Comparison of ENCODE assay signal across 8 cellular contexts in genomic region chrX:148049441-148049840, GRCh38.
A peak's percentile ranks its signal among the peaks of the same experiment; 100 is the strongest.
DNase-seq lines count a peak whose midpoint lies in the region; ATAC-seq and TF ChIP-seq lines count a peak whose summit lies in the region.

No MANE protein-coding gene starts in this region.

- H3K27me3 ChIP-seq in PC-9 (ENCODE audit: insufficient read depth, low read depth) = no peaks in the 10 kb centered on the region

- H3K9me3 ChIP-seq in PC-9 (ENCODE audit: insufficient read depth, low read depth) (no peaks in the 10 kb centered on the region), mucosa of descending colon (no peaks in the 10 kb centered on the region)

- no peak overlapping the region for H2AFZ ChIP-seq in PC-9

- BruUV-seq in PC-9 (replicated peaks; lab: Mats Ljungman, UMichigan) = no TSS peak

- CTCF ChIA-PET in PC-9 (lab: Charles Lee) = no interaction called here

- H3K36me3 ChIP-seq in PC-9 (ENCODE audit: low read depth) (no peaks in the 10 kb centered on the region), mucosa of descending colon (ENCODE audit: low read depth) (no peaks in the 10 kb centered on the region)

- peak; percentile 3 to 9 for DNase-seq in NCI-H2081 (lab: John Stamatoyannopoulos, UW)
- no peak for DNase-seq in NCI-H2081 treated with DMSO at 0.1 percent for 48 hours (lab: John Stamatoyannopoulos, UW)
- peak in 1 of 2 experiments; percentile 50 for DNase-seq in PC-9
- DNase-seq in fibroblast of peridontal ligament (ENCODE audit: extremely low read depth) = peak; percentile 51
- DNase-seq in superior temporal gyrus (ENCODE audit: extremely low spot score) = peak; percentile 67
- no peak for DNase-seq in mucosa of descending colon

- intact Hi-C loops in PC-9 (cut with micrococcal nuclease; ENCODE audit: unreplicated experiment) (loop anchor here (1.0 to 10.0 kb wide), 3 partner anchors 235 to 1422 kb away; no protein-coding TSS in a partner anchor), mucosa of descending colon (cut with DNase I, micrococcal nuclease) (no loop called here)

- no peaks in the 10 kb centered on the region for H3F3A ChIP-seq in PC-9 (ENCODE audit: insufficient read depth, low read depth)

- no peak overlapping the region for H3K4me2 ChIP-seq in PC-9

- peak; percentile 70 for ATAC-seq in HG03378 (IDR thresholded peaks at IDR 0.05; ENCODE audit: unreplicated experiment)
- ATAC-seq in mucosa of descending colon = no peak
- ATAC-seq in HG03196 (IDR thresholded peaks at IDR 0.05; ENCODE audit: unreplicated experiment) = no peak

- H3K4me1 ChIP-seq in PC-9 (replicated peaks; ENCODE audit: insufficient read depth) (no peaks in the 10 kb centered on the region), mucosa of descending colon (ENCODE audit: low read depth) (no peaks in the 10 kb centered on the region)

- H3K4me3 ChIP-seq in PC-9 (no peak overlapping the region), mucosa of descending colon (no peak overlapping the region)

- peak; percentile 87 for TF ChIP-seq CTCF in PC-9 (conservative IDR thresholded peaks at IDR 0.05)
- no peak for TF ChIP-seq CTCF in mucosa of descending colon (IDR thresholded peaks at IDR 0.05)

- no peaks in the 10 kb centered on the region for H4K20me1 ChIP-seq in PC-9 (ENCODE audit: insufficient read depth)

- POLR2A ChIA-PET in PC-9 (lab: Charles Lee; ENCODE audit: unreplicated experiment) = no interaction called here

- no peak overlapping the region for H3K27ac ChIP-seq in PC-9

- H3K79me2 ChIP-seq in PC-9 (ENCODE audit: low read depth) = no peaks in the 10 kb centered on the region

- no peaks in the 10 kb centered on the region for H3K9me2 ChIP-seq in PC-9 (ENCODE audit: insufficient read depth)

Comparison
In these comparisons a context has a peak if more than half of its experiments do, and no peak if none do; other contexts are left out.
1. DNase-seq: peak in NCI-H2081 (2 of 2), fibroblast of peridontal ligament (single experiment) and superior temporal gyrus (single experiment); none in NCI-H2081 treated with DMSO at 0.1 percent for 48 hours (single experiment) and mucosa of descending colon (0 of 3).